In genomic region chr2:152406119-152406835, GRCh38 we compare ENCODE assay signal across 8 cellular contexts.
DNase-seq lines count a peak whose midpoint lies in the region; ATAC-seq, FAIRE-seq and TF ChIP-seq lines count a peak whose summit lies in the region.

No MANE protein-coding gene starts in this region.

- FAIRE-seq in D721Med (lab: Jason Lieb, UNC), result no peak

- no peaks in the 10 kb centered on the region for H3K79me2 ChIP-seq in OCI-LY3 (ENCODE audit: low read length)

- H3K4me1 ChIP-seq in OCI-LY3 (ENCODE audit: low read length), result peaks cover 53% of the 10 kb centered on the region

- DNase-seq in osteocyte (ENCODE audit: extremely low spot score, unreplicated experiment), result no peak
- no peak for DNase-seq in T-helper 9 cell
- DNase-seq in DMS79 treated with DMSO at 0.1 percent for 48 hours (lab: John Stamatoyannopoulos, UW), result no peak
- no peak for DNase-seq in activated CD4-positive, alpha-beta T cell treated with anti-CD3 and anti-CD28 coated beads for 48 hours
- DNase-seq in D721Med (ENCODE audit: insufficient read length, low spot score), result no peak

- H3K4me2 ChIP-seq in OCI-LY3 (ENCODE audit: low read length), result peak overlapping the region; percentile 83

- ATAC-seq in GM18517 (IDR thresholded peaks at IDR 0.05; ENCODE audit: unreplicated experiment) (peak; percentile 53), GM21825 (IDR thresholded peaks at IDR 0.05; ENCODE audit: unreplicated experiment) (peak; percentile 48)

- peaks cover 61% of the 10 kb centered on the region for H3K4me1 Mint-ChIP-seq in osteocyte (ENCODE audit: unreplicated experiment)

- H3K36me3 ChIP-seq in OCI-LY3 (replicated peaks; ENCODE audit: low read depth, low read length), result no peaks in the 10 kb centered on the region

- peak overlapping the region; percentile 83 for H3K27ac ChIP-seq in OCI-LY3 (ENCODE audit: low read length)

- H3K9me3 Mint-ChIP-seq in osteocyte (ENCODE audit: unreplicated experiment), result no peaks in the 10 kb centered on the region

- H3K27ac Mint-ChIP-seq in osteocyte (ENCODE audit: unreplicated experiment), result peak overlapping the region; percentile 79

- H3K4me3 Mint-ChIP-seq in osteocyte (ENCODE audit: unreplicated experiment), result peak overlapping the region; percentile 67

- no peaks in the 10 kb centered on the region for H3K9me3 ChIP-seq in OCI-LY3 (ENCODE audit: insufficient read depth, low read length)

- no peak overlapping the region; the same call in none of the 2 replicates for H2AFZ ChIP-seq in OCI-LY3 (ENCODE audit: low read depth, low read length)

- H3K4me3 ChIP-seq in OCI-LY3 (ENCODE audit: low read length), result peak overlapping the region; percentile 63

- H3K27me3 Mint-ChIP-seq in osteocyte (ENCODE audit: unreplicated experiment), result no peaks in the 10 kb centered on the region

- no peaks in the 10 kb centered on the region for H3K27me3 ChIP-seq in OCI-LY3 (ENCODE audit: low read depth, low read length)

- H3K9ac ChIP-seq in OCI-LY3 (ENCODE audit: low read length), result peak overlapping the region; percentile 64

- no peak for TF ChIP-seq CTCF in OCI-LY3 (IDR thresholded peaks at IDR 0.05; ENCODE audit: low read depth, low read length)
- no peak for TF ChIP-seq CTCF in osteocyte (IDR thresholded peaks at IDR 0.05)
- no peak for TF ChIP-seq CTCF in D721Med (IDR thresholded peaks at IDR 0.05; ENCODE audit: insufficient read depth, missing control alignments)

- H3K36me3 Mint-ChIP-seq in osteocyte (ENCODE audit: unreplicated experiment), result no peaks in the 10 kb centered on the region

- H4K20me1 ChIP-seq in OCI-LY3 (ENCODE audit: insufficient read depth, low read length), result no peaks in the 10 kb centered on the region
